ENCODE assay signal across 10 cellular contexts in genomic region chr6:16602035-16602434, GRCh38.
DNase-seq lines count a peak whose midpoint lies in the region; ATAC-seq and TF ChIP-seq lines count a peak whose summit lies in the region.
"Had no signal": no experiment of that assay in that cellular context is flagged by ENCODE, and none has a peak within 500 bp of the region (broad histone marks: within the 10 kb centered on the region; RNA-seq: fewer than 3 reads in every experiment).

No MANE protein-coding gene starts in this region.

- H3K4me1 Mint-ChIP-seq in activated T-helper 1 cell treated with anti-CD3 and anti-CD28 coated beads, Interleukin-12 subunit alpha, Interleukin-12 subunit beta, Interleukin-2, Interleukin-4 antibody, amounts not matched to agents 30 ng/mL and 10 ng/mL and 1 ng/mL, durations not matched to agents 14 hours and 24 hours and 36 hours (ENCODE audit: low read depth): peaks cover 49% of the 10 kb centered on the region
- H3K4me1 Mint-ChIP-seq in MCF 10A (ENCODE audit: insufficient read depth, unreplicated experiment) (no peaks in the 10 kb centered on the region), mesothelial cell of epicardium (peaks cover 22% of the 10 kb centered on the region)

- H3K27ac Mint-ChIP-seq in activated T-helper 1 cell treated with anti-CD3 and anti-CD28 coated beads, Interleukin-12 subunit alpha, Interleukin-12 subunit beta, Interleukin-2, Interleukin-4 antibody, amounts not matched to agents 30 ng/mL and 10 ng/mL and 1 ng/mL, durations not matched to agents 14 hours and 24 hours and 36 hours: peak overlapping the region; percentile 75
- no peak overlapping the region for H3K27ac Mint-ChIP-seq in MCF 10A (ENCODE audit: low read depth, unreplicated experiment)
- no peak overlapping the region for H3K27ac Mint-ChIP-seq in mesothelial cell of epicardium

- BruUV-seq in MCF 10A (replicated peaks; lab: Mats Ljungman, UMichigan): no TSS peak

- H3K4me3 Mint-ChIP-seq in activated T-helper 1 cell treated with anti-CD3 and anti-CD28 coated beads, Interleukin-12 subunit alpha, Interleukin-12 subunit beta, Interleukin-2, Interleukin-4 antibody, amounts not matched to agents 30 ng/mL and 10 ng/mL and 1 ng/mL, durations not matched to agents 14 hours and 24 hours and 36 hours: peak overlapping the region; percentile 28
- H3K4me3 Mint-ChIP-seq in MCF 10A (ENCODE audit: unreplicated experiment) (no peak overlapping the region), mesothelial cell of epicardium (no peak overlapping the region)

- H3K36me3 ChIP-seq in mucosa of descending colon (ENCODE audit: low read depth): no peaks in the 10 kb centered on the region

- DNase-seq in GM12864 (ENCODE audit: low read depth) (peak; percentile 42), mucosa of descending colon (no peak), MCF 10A (ENCODE audit: unreplicated experiment) (no peak), MV-4-11 (lab: John Stamatoyannopoulos, UW) (no peak), mesothelial cell of epicardium (ENCODE audit: low spot score in 2 of 2, unreplicated experiment in 2 of 2) (no peak)
- no peak for DNase-seq in activated T-helper 1 cell treated with anti-CD3 and anti-CD28 coated beads, Interleukin-12 subunit alpha, Interleukin-12 subunit beta, Interleukin-2, Interleukin-4 antibody, amounts not matched to agents 30 ng/mL and 10 ng/mL and 1 ng/mL, durations not matched to agents 14 hours and 24 hours and 36 hours (ENCODE audit: low spot score)
- DNase-seq: COR-L47, NCI-H1694 treated with DMSO at 0.1 percent for 48 hours had no signal

- no peaks in the 10 kb centered on the region for H3K27me3 Mint-ChIP-seq in activated T-helper 1 cell treated with anti-CD3 and anti-CD28 coated beads, Interleukin-12 subunit alpha, Interleukin-12 subunit beta, Interleukin-2, Interleukin-4 antibody, amounts not matched to agents 30 ng/mL and 10 ng/mL and 1 ng/mL, durations not matched to agents 14 hours and 24 hours and 36 hours (ENCODE audit: insufficient read depth)
- H3K27me3 Mint-ChIP-seq in MCF 10A (ENCODE audit: insufficient read depth, unreplicated experiment) (no peaks in the 10 kb centered on the region), mesothelial cell of epicardium (ENCODE audit: low read depth) (no peaks in the 10 kb centered on the region)

- H3K4me3 ChIP-seq in GM12864 (ENCODE audit: low read depth, low read length) (no peak overlapping the region), mucosa of descending colon (no peak overlapping the region)

- TF ChIP-seq CTCF in GM12864 (IDR thresholded peaks at IDR 0.05; ENCODE audit: low read depth, low read length, missing control alignments) (no peak), mucosa of descending colon (IDR thresholded peaks at IDR 0.05) (no peak), MCF 10A (IDR thresholded peaks at IDR 0.05; ENCODE audit: unreplicated experiment) (no peak), mesothelial cell of epicardium (IDR thresholded peaks at IDR 0.05; ENCODE audit: unreplicated experiment) (no peak)

- intact Hi-C loops in activated T-helper 1 cell treated with anti-CD3 and anti-CD28 coated beads, Interleukin-12 subunit alpha, Interleukin-12 subunit beta, Interleukin-2, Interleukin-4 antibody, amounts not matched to agents 30 ng/mL and 10 ng/mL and 1 ng/mL, durations not matched to agents 14 hours and 24 hours and 36 hours (cut with micrococcal nuclease): loop anchor here (1.0 to 5.0 kb wide), 8 partner anchors 11 to 180 kb away; partner anchors contain the start of gene ATXN1
- intact Hi-C loops in mucosa of descending colon (cut with DNase I, micrococcal nuclease) (no loop called here), MCF 10A (cut with micrococcal nuclease) (no loop called here)

- peaks cover 29% of the 10 kb centered on the region for H3K36me3 Mint-ChIP-seq in activated T-helper 1 cell treated with anti-CD3 and anti-CD28 coated beads, Interleukin-12 subunit alpha, Interleukin-12 subunit beta, Interleukin-2, Interleukin-4 antibody, amounts not matched to agents 30 ng/mL and 10 ng/mL and 1 ng/mL, durations not matched to agents 14 hours and 24 hours and 36 hours (ENCODE audit: low read depth)
- H3K36me3 Mint-ChIP-seq in MCF 10A (ENCODE audit: insufficient read depth, unreplicated experiment): no peaks in the 10 kb centered on the region
- H3K36me3 Mint-ChIP-seq in mesothelial cell of epicardium: peaks cover 19% of the 10 kb centered on the region

- CTCF ChIA-PET in MCF 10A (lab: Yijun Ruan, JAX): interaction anchor here (0.6 kb wide), 1 partner anchor 729 kb away, joined by 3 read pairs; no protein-coding TSS in a partner anchor

- POLR2A ChIA-PET in MCF 10A (lab: Yijun Ruan, JAX): no interaction called here

- no peaks in the 10 kb centered on the region for H3K9me3 ChIP-seq in mucosa of descending colon

- ATAC-seq in GM19043 (IDR thresholded peaks at IDR 0.05; ENCODE audit: low read depth, unreplicated experiment) (peak; percentile 89), HG02885 (IDR thresholded peaks at IDR 0.05; ENCODE audit: poor library complexity, unreplicated experiment) (peak; percentile 95), mucosa of descending colon (no peak)

- H3K4me1 ChIP-seq in mucosa of descending colon (ENCODE audit: low read depth): no peaks in the 10 kb centered on the region

- H3K9me3 Mint-ChIP-seq in activated T-helper 1 cell treated with anti-CD3 and anti-CD28 coated beads, Interleukin-12 subunit alpha, Interleukin-12 subunit beta, Interleukin-2, Interleukin-4 antibody, amounts not matched to agents 30 ng/mL and 10 ng/mL and 1 ng/mL, durations not matched to agents 14 hours and 24 hours and 36 hours: no peaks in the 10 kb centered on the region
- no peaks in the 10 kb centered on the region for H3K9me3 Mint-ChIP-seq in MCF 10A (ENCODE audit: unreplicated experiment)
- H3K9me3 Mint-ChIP-seq in mesothelial cell of epicardium: no peaks in the 10 kb centered on the region
